In genomic region chr6:163865380-163865779, GRCh38 we compare ENCODE assay signal across 1 cellular context.
TF ChIP-seq lines count a peak whose summit lies in the region.

No MANE protein-coding gene starts in this region.

TF ChIP-seq in K562, 482 proteins besides CTCF, POLR2A, EP300 and RAD21 (continued from another document):
- TF ChIP-seq HMGN3 (IDR thresholded peaks at IDR 0.05; ENCODE audit: borderline replicate concordance, extremely low read depth, insufficient read length, low read depth, low read length), result no peak
- no peak for TF ChIP-seq MTA2 (IDR thresholded peaks at IDR 0.05; ENCODE audit: low read depth)
- no peak for TF ChIP-seq RUNX1 (IDR thresholded peaks at IDR 0.05; ENCODE audit: low read depth)
- no peak for TF ChIP-seq MAFK (IDR thresholded peaks at IDR 0.05; ENCODE audit: low read length)
- TF ChIP-seq MCM3 (IDR thresholded peaks at IDR 0.05), result no peak
- no peak for TF ChIP-seq KLF10 (CRISPR knock-in tag; IDR thresholded peaks at IDR 0.05)
- TF ChIP-seq, protein P1, sequence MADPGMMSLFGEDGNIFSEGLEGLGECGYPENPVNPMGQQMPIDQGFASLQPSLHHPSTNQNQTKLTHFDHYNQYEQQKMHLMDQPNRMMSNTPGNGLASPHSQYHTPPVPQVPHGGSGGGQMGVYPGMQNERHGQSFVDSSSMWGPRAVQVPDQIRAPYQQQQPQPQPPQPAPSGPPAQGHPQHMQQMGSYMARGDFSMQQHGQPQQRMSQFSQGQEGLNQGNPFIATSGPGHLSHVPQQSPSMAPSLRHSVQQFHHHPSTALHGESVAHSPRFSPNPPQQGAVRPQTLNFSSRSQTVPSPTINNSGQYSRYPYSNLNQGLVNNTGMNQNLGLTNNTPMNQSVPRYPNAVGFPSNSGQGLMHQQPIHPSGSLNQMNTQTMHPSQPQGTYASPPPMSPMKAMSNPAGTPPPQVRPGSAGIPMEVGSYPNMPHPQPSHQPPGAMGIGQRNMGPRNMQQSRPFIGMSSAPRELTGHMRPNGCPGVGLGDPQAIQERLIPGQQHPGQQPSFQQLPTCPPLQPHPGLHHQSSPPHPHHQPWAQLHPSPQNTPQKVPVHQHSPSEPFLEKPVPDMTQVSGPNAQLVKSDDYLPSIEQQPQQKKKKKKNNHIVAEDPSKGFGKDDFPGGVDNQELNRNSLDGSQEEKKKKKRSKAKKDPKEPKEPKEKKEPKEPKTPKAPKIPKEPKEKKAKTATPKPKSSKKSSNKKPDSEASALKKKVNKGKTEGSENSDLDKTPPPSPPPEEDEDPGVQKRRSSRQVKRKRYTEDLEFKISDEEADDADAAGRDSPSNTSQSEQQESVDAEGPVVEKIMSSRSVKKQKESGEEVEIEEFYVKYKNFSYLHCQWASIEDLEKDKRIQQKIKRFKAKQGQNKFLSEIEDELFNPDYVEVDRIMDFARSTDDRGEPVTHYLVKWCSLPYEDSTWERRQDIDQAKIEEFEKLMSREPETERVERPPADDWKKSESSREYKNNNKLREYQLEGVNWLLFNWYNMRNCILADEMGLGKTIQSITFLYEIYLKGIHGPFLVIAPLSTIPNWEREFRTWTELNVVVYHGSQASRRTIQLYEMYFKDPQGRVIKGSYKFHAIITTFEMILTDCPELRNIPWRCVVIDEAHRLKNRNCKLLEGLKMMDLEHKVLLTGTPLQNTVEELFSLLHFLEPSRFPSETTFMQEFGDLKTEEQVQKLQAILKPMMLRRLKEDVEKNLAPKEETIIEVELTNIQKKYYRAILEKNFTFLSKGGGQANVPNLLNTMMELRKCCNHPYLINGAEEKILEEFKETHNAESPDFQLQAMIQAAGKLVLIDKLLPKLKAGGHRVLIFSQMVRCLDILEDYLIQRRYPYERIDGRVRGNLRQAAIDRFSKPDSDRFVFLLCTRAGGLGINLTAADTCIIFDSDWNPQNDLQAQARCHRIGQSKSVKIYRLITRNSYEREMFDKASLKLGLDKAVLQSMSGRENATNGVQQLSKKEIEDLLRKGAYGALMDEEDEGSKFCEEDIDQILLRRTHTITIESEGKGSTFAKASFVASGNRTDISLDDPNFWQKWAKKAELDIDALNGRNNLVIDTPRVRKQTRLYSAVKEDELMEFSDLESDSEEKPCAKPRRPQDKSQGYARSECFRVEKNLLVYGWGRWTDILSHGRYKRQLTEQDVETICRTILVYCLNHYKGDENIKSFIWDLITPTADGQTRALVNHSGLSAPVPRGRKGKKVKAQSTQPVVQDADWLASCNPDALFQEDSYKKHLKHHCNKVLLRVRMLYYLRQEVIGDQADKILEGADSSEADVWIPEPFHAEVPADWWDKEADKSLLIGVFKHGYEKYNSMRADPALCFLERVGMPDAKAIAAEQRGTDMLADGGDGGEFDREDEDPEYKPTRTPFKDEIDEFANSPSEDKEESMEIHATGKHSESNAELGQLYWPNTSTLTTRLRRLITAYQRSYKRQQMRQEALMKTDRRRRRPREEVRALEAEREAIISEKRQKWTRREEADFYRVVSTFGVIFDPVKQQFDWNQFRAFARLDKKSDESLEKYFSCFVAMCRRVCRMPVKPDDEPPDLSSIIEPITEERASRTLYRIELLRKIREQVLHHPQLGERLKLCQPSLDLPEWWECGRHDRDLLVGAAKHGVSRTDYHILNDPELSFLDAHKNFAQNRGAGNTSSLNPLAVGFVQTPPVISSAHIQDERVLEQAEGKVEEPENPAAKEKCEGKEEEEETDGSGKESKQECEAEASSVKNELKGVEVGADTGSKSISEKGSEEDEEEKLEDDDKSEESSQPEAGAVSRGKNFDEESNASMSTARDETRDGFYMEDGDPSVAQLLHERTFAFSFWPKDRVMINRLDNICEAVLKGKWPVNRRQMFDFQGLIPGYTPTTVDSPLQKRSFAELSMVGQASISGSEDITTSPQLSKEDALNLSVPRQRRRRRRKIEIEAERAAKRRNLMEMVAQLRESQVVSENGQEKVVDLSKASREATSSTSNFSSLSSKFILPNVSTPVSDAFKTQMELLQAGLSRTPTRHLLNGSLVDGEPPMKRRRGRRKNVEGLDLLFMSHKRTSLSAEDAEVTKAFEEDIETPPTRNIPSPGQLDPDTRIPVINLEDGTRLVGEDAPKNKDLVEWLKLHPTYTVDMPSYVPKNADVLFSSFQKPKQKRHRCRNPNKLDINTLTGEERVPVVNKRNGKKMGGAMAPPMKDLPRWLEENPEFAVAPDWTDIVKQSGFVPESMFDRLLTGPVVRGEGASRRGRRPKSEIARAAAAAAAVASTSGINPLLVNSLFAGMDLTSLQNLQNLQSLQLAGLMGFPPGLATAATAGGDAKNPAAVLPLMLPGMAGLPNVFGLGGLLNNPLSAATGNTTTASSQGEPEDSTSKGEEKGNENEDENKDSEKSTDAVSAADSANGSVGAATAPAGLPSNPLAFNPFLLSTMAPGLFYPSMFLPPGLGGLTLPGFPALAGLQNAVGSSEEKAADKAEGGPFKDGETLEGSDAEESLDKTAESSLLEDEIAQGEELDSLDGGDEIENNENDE (IDR thresholded peaks at IDR 0.05; ENCODE audit: low read depth, low read length), result no peak
- no peak for TF ChIP-seq RBBP5 (IDR thresholded peaks at IDR 0.05; ENCODE audit: borderline replicate concordance, insufficient read depth, low read length, poor library complexity, severe bottlenecking)
- no peak for TF ChIP-seq ZFP91 (CRISPR knock-in tag; IDR thresholded peaks at IDR 0.05)
- TF ChIP-seq LEF1 (IDR thresholded peaks at IDR 0.05), result no peak
- TF ChIP-seq, protein P2, sequence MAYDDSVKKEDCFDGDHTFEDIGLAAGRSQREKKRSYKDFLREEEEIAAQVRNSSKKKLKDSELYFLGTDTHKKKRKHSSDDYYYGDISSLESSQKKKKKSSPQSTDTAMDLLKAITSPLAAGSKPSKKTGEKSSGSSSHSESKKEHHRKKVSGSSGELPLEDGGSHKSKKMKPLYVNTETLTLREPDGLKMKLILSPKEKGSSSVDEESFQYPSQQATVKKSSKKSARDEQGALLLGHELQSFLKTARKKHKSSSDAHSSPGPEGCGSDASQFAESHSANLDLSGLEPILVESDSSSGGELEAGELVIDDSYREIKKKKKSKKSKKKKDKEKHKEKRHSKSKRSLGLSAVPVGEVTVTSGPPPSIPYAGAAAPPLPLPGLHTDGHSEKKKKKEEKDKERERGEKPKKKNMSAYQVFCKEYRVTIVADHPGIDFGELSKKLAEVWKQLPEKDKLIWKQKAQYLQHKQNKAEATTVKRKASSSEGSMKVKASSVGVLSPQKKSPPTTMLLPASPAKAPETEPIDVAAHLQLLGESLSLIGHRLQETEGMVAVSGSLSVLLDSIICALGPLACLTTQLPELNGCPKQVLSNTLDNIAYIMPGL (CRISPR knock-in tag; IDR thresholded peaks at IDR 0.05), result no peak
- TF ChIP-seq E2F5 (CRISPR knock-in tag; IDR thresholded peaks at IDR 0.05), result no peak
- peak; percentile 57 for TF ChIP-seq C11orf30 (IDR thresholded peaks at IDR 0.05; ENCODE audit: low read depth)
- no peak for TF ChIP-seq ZFP36 (IDR thresholded peaks at IDR 0.05; ENCODE audit: low read depth, low read length, partially characterized antibody)
- no peak for TF ChIP-seq HCFC1 (IDR thresholded peaks at IDR 0.05; ENCODE audit: low read depth, low read length)
- TF ChIP-seq SMAD2 (IDR thresholded peaks at IDR 0.05; ENCODE audit: low read depth, low read length), result no peak
- TF ChIP-seq FOXK2 (conservative IDR thresholded peaks at IDR 0.05 in 1 of 2, IDR thresholded peaks at IDR 0.05 in 1 of 2; ENCODE audit: low read depth in 2 of 2), result no peak
- no peak for TF ChIP-seq EHMT2 (IDR thresholded peaks at IDR 0.05)
- TF ChIP-seq, protein P3, sequence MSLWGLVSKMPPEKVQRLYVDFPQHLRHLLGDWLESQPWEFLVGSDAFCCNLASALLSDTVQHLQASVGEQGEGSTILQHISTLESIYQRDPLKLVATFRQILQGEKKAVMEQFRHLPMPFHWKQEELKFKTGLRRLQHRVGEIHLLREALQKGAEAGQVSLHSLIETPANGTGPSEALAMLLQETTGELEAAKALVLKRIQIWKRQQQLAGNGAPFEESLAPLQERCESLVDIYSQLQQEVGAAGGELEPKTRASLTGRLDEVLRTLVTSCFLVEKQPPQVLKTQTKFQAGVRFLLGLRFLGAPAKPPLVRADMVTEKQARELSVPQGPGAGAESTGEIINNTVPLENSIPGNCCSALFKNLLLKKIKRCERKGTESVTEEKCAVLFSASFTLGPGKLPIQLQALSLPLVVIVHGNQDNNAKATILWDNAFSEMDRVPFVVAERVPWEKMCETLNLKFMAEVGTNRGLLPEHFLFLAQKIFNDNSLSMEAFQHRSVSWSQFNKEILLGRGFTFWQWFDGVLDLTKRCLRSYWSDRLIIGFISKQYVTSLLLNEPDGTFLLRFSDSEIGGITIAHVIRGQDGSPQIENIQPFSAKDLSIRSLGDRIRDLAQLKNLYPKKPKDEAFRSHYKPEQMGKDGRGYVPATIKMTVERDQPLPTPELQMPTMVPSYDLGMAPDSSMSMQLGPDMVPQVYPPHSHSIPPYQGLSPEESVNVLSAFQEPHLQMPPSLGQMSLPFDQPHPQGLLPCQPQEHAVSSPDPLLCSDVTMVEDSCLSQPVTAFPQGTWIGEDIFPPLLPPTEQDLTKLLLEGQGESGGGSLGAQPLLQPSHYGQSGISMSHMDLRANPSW (CRISPR knock-in tag; IDR thresholded peaks at IDR 0.05), result no peak
- TF ChIP-seq MAFF (IDR thresholded peaks at IDR 0.05; ENCODE audit: low read length), result peak; percentile 41
- no peak for TF ChIP-seq PURB (CRISPR knock-in tag; IDR thresholded peaks at IDR 0.05; ENCODE audit: low read depth)
- TF ChIP-seq ZNF347 (CRISPR knock-in tag; IDR thresholded peaks at IDR 0.05; ENCODE audit: low read depth), result no peak
- TF ChIP-seq GABPA (tag; conservative IDR thresholded peaks at IDR 0.05; ENCODE audit: low read depth), result no peak
- no peak for TF ChIP-seq ILK (tag; IDR thresholded peaks at IDR 0.05; ENCODE audit: borderline replicate concordance, low read depth)
- no peak for TF ChIP-seq NKRF (IDR thresholded peaks at IDR 0.05; ENCODE audit: borderline replicate concordance)
